ENCODE assay signal across 12 cellular contexts in genomic region chr15:71125831-71126453, GRCh38. TPM values are rescaled to one million over a fixed set of nuclear protein-coding genes. Genes with fewer than 3 reads are reported as not detected.
A peak's percentile ranks its signal among the peaks of the same experiment; 100 is the strongest.
DNase-seq lines count a peak whose midpoint lies in the region; ATAC-seq and TF ChIP-seq lines count a peak whose summit lies in the region.
"Had no signal": no experiment of that assay in that cellular context is flagged by ENCODE, and none has a peak within 500 bp of the region (broad histone marks: within the 10 kb centered on the region; RNA-seq: fewer than 3 reads in every experiment).

No MANE protein-coding gene starts in this region.

- DNase-seq in GM12864 (ENCODE audit: low read depth): no peak
- peak; percentile 42 for DNase-seq in fibroblast of the aortic adventitia (ENCODE audit: low read depth)
- peak in 1 of 2 donors; percentile 32 for DNase-seq in gastrocnemius medialis
- DNase-seq in LoVo (ENCODE audit: low spot score): no peak
- no peak for DNase-seq in activated CD4-positive, alpha-beta T cell treated with anti-CD3 and anti-CD28 coated beads for 48 hours
- no peak for DNase-seq in KBM-7
- DNase-seq: DMS79 treated with DMSO at 0.1 percent for 48 hours, NCI-H1436 had no signal

- no peak for TF ChIP-seq POLR2A in gastrocnemius medialis (IDR thresholded peaks at IDR 0.05)

- H3K36me3 ChIP-seq in OCI-LY1 (ENCODE audit: insufficient read depth, low read length) (no peaks in the 10 kb centered on the region), gastrocnemius medialis (no peaks in the 10 kb centered on the region)

- intact Hi-C loops in gastrocnemius medialis (cut with DNase I; ENCODE audit: low total_unique reads): loop anchor here (5.0 kb wide), 1 partner anchor 201 kb away; no protein-coding TSS in a partner anchor

- H3K27me3 ChIP-seq in OCI-LY1 (ENCODE audit: insufficient read depth, low read length) (no peaks in the 10 kb centered on the region; the same call in 1 of the 2 replicates), gastrocnemius medialis (no peaks in the 10 kb centered on the region)

- no peaks in the 10 kb centered on the region for H3K9me3 ChIP-seq in OCI-LY1 (ENCODE audit: low read length)
- H3K9me3 ChIP-seq in gastrocnemius medialis: no peaks in the 10 kb centered on the region

- ATAC-seq in gastrocnemius medialis (no peak), GM21723 (IDR thresholded peaks at IDR 0.05; ENCODE audit: unreplicated experiment) (no peak)

- no peak overlapping the region for H3K27ac ChIP-seq in OCI-LY1 (ENCODE audit: low read depth, low read length, poor library complexity, severe bottlenecking)
- peak overlapping the region; percentile 58 to 85 (median 78) for H3K27ac ChIP-seq in gastrocnemius medialis
- H3K27ac ChIP-seq: SK-N-MC had no signal

- TF ChIP-seq CTCF in GM12864 (IDR thresholded peaks at IDR 0.05; ENCODE audit: low read depth, low read length, missing control alignments): peak; percentile 65
- peak; percentile 20; the same call in 1 of the 2 replicates for TF ChIP-seq CTCF in OCI-LY1 (IDR thresholded peaks at IDR 0.05; ENCODE audit: low read length)
- peak; percentile 52 for TF ChIP-seq CTCF in fibroblast of the aortic adventitia (IDR thresholded peaks at IDR 0.05; ENCODE audit: insufficient read depth, low read length)
- TF ChIP-seq CTCF in gastrocnemius medialis (IDR thresholded peaks at IDR 0.05 in 4 of 5, conservative IDR thresholded peaks at IDR 0.05 in 1 of 5): peak in 4 of 5 experiments; percentile 15 to 55 (median 26)

- H2AFZ ChIP-seq in OCI-LY1 (ENCODE audit: low read length): no peak overlapping the region

- no peaks in the 10 kb centered on the region for H4K20me1 ChIP-seq in OCI-LY1 (ENCODE audit: insufficient read depth, low read length)

- no peaks in the 10 kb centered on the region for H3K79me2 ChIP-seq in OCI-LY1 (ENCODE audit: insufficient read depth, low read length)

- in situ Hi-C loops in gastrocnemius medialis (cut with MboI; ENCODE audit: low sequenced_read_pairs in 4 of 4): no loop called here
- in situ Hi-C loops in KBM-7 (cut with MboI; ENCODE audit: low pct_unique_long_range_greater_than_20kb, low sequenced_read_pairs): no loop called here

- H3K4me3 ChIP-seq in GM12864 (ENCODE audit: low read depth, low read length): no peak overlapping the region
- no peak overlapping the region for H3K4me3 ChIP-seq in OCI-LY1 (ENCODE audit: low read depth, low read length, poor library complexity, severe bottlenecking)
- no peak overlapping the region for H3K4me3 ChIP-seq in fibroblast of the aortic adventitia (ENCODE audit: low read depth, low read length)
- no peak overlapping the region for H3K4me3 ChIP-seq in gastrocnemius medialis
- H3K4me3 ChIP-seq: lung, SK-N-MC had no signal

- H3F3A ChIP-seq in OCI-LY1 (ENCODE audit: insufficient read depth, low read length): no peaks in the 10 kb centered on the region

- H3K9ac ChIP-seq in OCI-LY1 (ENCODE audit: low read length): no peak overlapping the region

- no peaks in the 10 kb centered on the region for H3K9me2 ChIP-seq in OCI-LY1 (ENCODE audit: low read depth, low read length)

- no peak overlapping the region for H3K4me2 ChIP-seq in OCI-LY1 (ENCODE audit: low read length)

- no peaks in the 10 kb centered on the region for H3K4me1 ChIP-seq in OCI-LY1 (ENCODE audit: insufficient read depth, low read length, severe bottlenecking)
- peaks cover 50 to 53% of the 10 kb centered on the region in 2 donors for H3K4me1 ChIP-seq in gastrocnemius medialis

RNA-seq across cellular contexts. Expression of gene THSD4, which starts 10.7 kb away (rescaled TPM):
- 28.1 and 50.9 TPM in 2 replicates for total RNA-seq in fibroblast of the aortic adventitia (ENCODE audit: low replicate concordance)
- total RNA-seq in gastrocnemius medialis: 1 to 10 TPM in 1 of 4 donors, under 1 TPM in 3; 0.35 to 3.1 (median 0.60) TPM
